Comparison of ENCODE assay signal across 15 cellular contexts in genomic region chr1:93164816-93165215, GRCh38.
"Had no signal": no experiment of that assay in that cellular context is flagged by ENCODE, and none has a peak within 500 bp of the region (broad histone marks: within the 10 kb centered on the region; RNA-seq: fewer than 3 reads in every experiment).

No MANE protein-coding gene starts in this region.

- H3K27me3 Mint-ChIP-seq: activated CD4-positive, alpha-beta memory T cell treated with anti-CD3 and anti-CD28 coated beads, Interleukin-2, amount 10 ng/mL, durations not matched to agents 7 days and 5 days; naive B cell had no signal

- H3K27me3 ChIP-seq: body of pancreas, thyroid gland, vagina had no signal

- ATAC-seq: activated naive CD4-positive, alpha-beta T cell treated with anti-CD3 and anti-CD28 coated beads, Interleukin-2, amount 50 U/mL, for 72 hours; body of pancreas had no signal

- H3K27ac Mint-ChIP-seq: activated CD4-positive, alpha-beta memory T cell treated with anti-CD3 and anti-CD28 coated beads, Interleukin-2, amount 10 ng/mL, durations not matched to agents 7 days and 5 days had no signal

- H3K9me3 ChIP-seq: body of pancreas, prostate gland, thyroid gland, vagina had no signal

- DNase-seq: activated CD4-positive, alpha-beta memory T cell treated with anti-CD3 and anti-CD28 coated beads, Interleukin-2, amount 10 ng/mL, durations not matched to agents 7 days and 5 days; activated CD8-positive, alpha-beta memory T cell treated with anti-CD3 and anti-CD28 coated beads, Interleukin-2, amount 50 U/mL, for 48 hours; amniotic stem cell; body of pancreas; effector memory CD4-positive, alpha-beta T cell; lower lobe of right lung; naive B cell; nucleus accumbens; stimulated activated CD4-positive, alpha-beta T cell treated with anti-CD3 and anti-CD28 coated beads, Interleukin-4, amount 100 ng/mL, for 24 hours; SW 1271; T-helper 9 cell; thyroid gland had no signal

- H3K4me1 ChIP-seq: lower lobe of right lung, prostate gland, thyroid gland had no signal

- H3K4me3 Mint-ChIP-seq: activated CD4-positive, alpha-beta memory T cell treated with anti-CD3 and anti-CD28 coated beads, Interleukin-2, amount 10 ng/mL, durations not matched to agents 7 days and 5 days; naive B cell had no signal

- H3K27ac ChIP-seq: body of pancreas, lower lobe of right lung, prostate gland, thyroid gland, vagina had no signal

- H3K36me3 ChIP-seq: prostate gland, thyroid gland, vagina had no signal

- H3K4me3 ChIP-seq: body of pancreas, lower lobe of right lung, prostate gland, thyroid gland, vagina had no signal
